Comparison of ENCODE assay signal across 14 cellular contexts in the genomic region with DNA sequence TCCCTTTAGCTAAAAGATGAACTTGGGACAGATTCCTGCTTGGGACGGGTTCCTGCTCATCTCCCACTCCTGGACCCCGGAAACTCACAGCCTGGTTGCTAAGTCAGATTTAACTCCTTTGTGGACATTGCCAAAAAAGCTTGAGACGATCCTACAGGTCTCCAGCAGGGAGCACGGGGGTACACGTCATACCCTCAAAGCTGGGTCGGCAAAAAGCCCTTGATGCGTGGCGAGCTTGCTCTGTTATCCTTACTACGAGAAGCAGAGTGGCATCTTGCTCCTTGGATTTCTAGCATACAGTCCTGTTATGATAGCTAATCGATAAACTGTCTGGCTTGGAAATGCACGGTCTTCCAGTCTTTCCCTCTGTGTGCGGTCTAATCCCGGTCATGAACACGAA.
DNase-seq lines count a peak whose midpoint lies in the region; ATAC-seq and TF ChIP-seq lines count a peak whose summit lies in the region.
"Had no signal": no experiment of that assay in that cellular context is flagged by ENCODE, and none has a peak within 500 bp of the region (broad histone marks: within the 10 kb centered on the region; RNA-seq: fewer than 3 reads in every experiment).

No MANE protein-coding gene starts in this region.

- H3K4me1 ChIP-seq in CD4-positive, alpha-beta memory T cell (ENCODE audit: insufficient read depth, low read length): peaks cover 33% of the 10 kb centered on the region
- no peaks in the 10 kb centered on the region for H3K4me1 ChIP-seq in osteoblast (ENCODE audit: insufficient read depth, low read length)
- H3K4me1 ChIP-seq in Caco-2: 0 out of 2 replicates have a peak, but pooled peaks cover 7% of the 10 kb centered on the region
- H3K4me1 ChIP-seq: Peyer's patch had no signal

- no TSS peak for BruUV-seq in Caco-2 (replicated peaks; lab: Mats Ljungman, UMichigan)

- H3K27ac Mint-ChIP-seq in T-helper 1 cell treated with Interleukin-12 subunit alpha and Interleukin-12 subunit beta and Interleukin-4 antibody, amounts not matched to agents 30 μg/mL and 1 μg/mL, for 36 hours: no peak overlapping the region
- H3K27ac Mint-ChIP-seq in CD4-positive, alpha-beta memory T cell: peak overlapping the region in 6 of 7 donors; percentile 14 to 75 (median 60)
- H3K27ac Mint-ChIP-seq in T-helper 17 cell (no peak overlapping the region), Caco-2 (ENCODE audit: unreplicated experiment) (no peak overlapping the region)
- H3K27ac Mint-ChIP-seq: CD8-positive, alpha-beta T cell had no signal

- peak; percentile 6 for ATAC-seq in T-helper 17 cell
- no peak for ATAC-seq in esophagus mucosa

- H3K4me3 Mint-ChIP-seq in T-helper 1 cell treated with Interleukin-12 subunit alpha and Interleukin-12 subunit beta and Interleukin-4 antibody, amounts not matched to agents 30 μg/mL and 1 μg/mL, for 36 hours: peak overlapping the region; percentile 30
- peak overlapping the region; percentile 32 to 82 (median 72) for H3K4me3 Mint-ChIP-seq in CD4-positive, alpha-beta memory T cell
- H3K4me3 Mint-ChIP-seq in T-helper 17 cell: peak overlapping the region; percentile 68
- no peak overlapping the region for H3K4me3 Mint-ChIP-seq in Caco-2 (ENCODE audit: unreplicated experiment)
- H3K4me3 Mint-ChIP-seq: CD8-positive, alpha-beta T cell; IgD-negative memory B cell had no signal

- H3K4me2 ChIP-seq in osteoblast (ENCODE audit: insufficient read depth, low read length): no peak overlapping the region
- H3K4me2 ChIP-seq: KMS-11 had no signal

- H3K36me3 Mint-ChIP-seq in T-helper 1 cell treated with Interleukin-12 subunit alpha and Interleukin-12 subunit beta and Interleukin-4 antibody, amounts not matched to agents 30 μg/mL and 1 μg/mL, for 36 hours (ENCODE audit: low read depth): peaks cover 7% of the 10 kb centered on the region
- H3K36me3 Mint-ChIP-seq in CD4-positive, alpha-beta memory T cell: peaks cover 1 to 8% of the 10 kb centered on the region in 2 donors
- peaks cover 3% of the 10 kb centered on the region for H3K36me3 Mint-ChIP-seq in T-helper 17 cell (ENCODE audit: low read depth)
- no peaks in the 10 kb centered on the region for H3K36me3 Mint-ChIP-seq in Caco-2 (ENCODE audit: insufficient read depth, unreplicated experiment)
- H3K36me3 Mint-ChIP-seq: CD8-positive, alpha-beta T cell; IgD-negative memory B cell had no signal

- H3K36me3 ChIP-seq in CD4-positive, alpha-beta memory T cell (ENCODE audit: insufficient read depth, low read length): no peaks in the 10 kb centered on the region
- H3K36me3 ChIP-seq in osteoblast (ENCODE audit: insufficient read depth, low read length) (no peaks in the 10 kb centered on the region), Caco-2 (ENCODE audit: control insufficient read depth, insufficient read depth, low read length) (no peaks in the 10 kb centered on the region)
- H3K36me3 ChIP-seq: BLaER1, Peyer's patch had no signal

- POLR2A ChIA-PET in CD4-positive, alpha-beta memory T cell (lab: Charles Lee; ENCODE audit: partially characterized antibody): interaction anchor here (0.6 to 5.9 kb wide), 8 partner anchors 34 to 460 kb away, joined by 3 to 51 read pairs (median 3); no protein-coding TSS in a partner anchor
- POLR2A ChIA-PET in Caco-2 (lab: Charles Lee): no interaction called here

- H3K27me3 ChIP-seq in CD4-positive, alpha-beta memory T cell (ENCODE audit: insufficient read depth, low read length): no peaks in the 10 kb centered on the region
- H3K27me3 ChIP-seq in osteoblast (ENCODE audit: insufficient read depth, low read length) (peaks cover 2% of the 10 kb centered on the region), Caco-2 (replicated peaks; ENCODE audit: control insufficient read depth, insufficient read depth, low read length) (no peaks in the 10 kb centered on the region; the same call in 1 of the 2 replicates)
- H3K27me3 ChIP-seq: BLaER1, Peyer's patch had no signal

- peaks cover 31% of the 10 kb centered on the region for H3K4me1 Mint-ChIP-seq in T-helper 1 cell treated with Interleukin-12 subunit alpha and Interleukin-12 subunit beta and Interleukin-4 antibody, amounts not matched to agents 30 μg/mL and 1 μg/mL, for 36 hours (ENCODE audit: low read depth)
- peaks cover 30 to 42% (median 35%) of the 10 kb centered on the region in 4 donors for H3K4me1 Mint-ChIP-seq in CD4-positive, alpha-beta memory T cell
- H3K4me1 Mint-ChIP-seq in T-helper 17 cell (peaks cover 21% of the 10 kb centered on the region), Caco-2 (ENCODE audit: low read depth, unreplicated experiment) (no peaks in the 10 kb centered on the region)

- DNase-seq in T-helper 1 cell (no peak), T-helper 17 cell (no peak), osteoblast (ENCODE audit: insufficient read length, low spot score, missing footprints) (peak; percentile 31), DMS53 treated with DMSO at 0.1 percent for 48 hours (lab: John Stamatoyannopoulos, UW; ENCODE audit: unreplicated experiment) (no peak), Caco-2 (no peak)
- DNase-seq in CD4-positive, alpha-beta memory T cell: peak in 2 of 5 donors; percentile 36 to 37
- DNase-seq: HCEC 1CT had no signal

- no peaks in the 10 kb centered on the region for H3K9me3 ChIP-seq in CD4-positive, alpha-beta memory T cell (ENCODE audit: control insufficient read depth in 1 of 2, low read length in 2 of 2)
- H3K9me3 ChIP-seq in T-helper 17 cell (ENCODE audit: control insufficient read depth, low read length, poor library complexity, severe bottlenecking) (no peaks in the 10 kb centered on the region), osteoblast (ENCODE audit: low read depth, low read length) (no peaks in the 10 kb centered on the region), Caco-2 (peaks cover 7% of the 10 kb centered on the region)
- H3K9me3 ChIP-seq: Peyer's patch had no signal

- intact Hi-C loops in CD4-positive, alpha-beta memory T cell (cut with micrococcal nuclease): loop anchor here (2.0 to 5.0 kb wide), 3 partner anchors 33 to 410 kb away; no protein-coding TSS in a partner anchor
- intact Hi-C loops in Caco-2 (cut with micrococcal nuclease; ENCODE audit: unreplicated experiment): loop anchor here (2.0 kb wide), 1 partner anchor 482 kb away; no protein-coding TSS in a partner anchor

- peaks cover 14% of the 10 kb centered on the region for H3K27me3 Mint-ChIP-seq in T-helper 1 cell treated with Interleukin-12 subunit alpha and Interleukin-12 subunit beta and Interleukin-4 antibody, amounts not matched to agents 30 μg/mL and 1 μg/mL, for 36 hours (ENCODE audit: low read depth)
- peaks cover 0 to 2% of the 10 kb centered on the region in 2 donors for H3K27me3 Mint-ChIP-seq in CD4-positive, alpha-beta memory T cell
- no peaks in the 10 kb centered on the region for H3K27me3 Mint-ChIP-seq in T-helper 17 cell
- peaks cover 7% of the 10 kb centered on the region for H3K27me3 Mint-ChIP-seq in Caco-2 (ENCODE audit: insufficient read depth, unreplicated experiment)

- H3K4me3 ChIP-seq in CD4-positive, alpha-beta memory T cell (ENCODE audit: low read length in 2 of 2): no peak overlapping the region
- H3K4me3 ChIP-seq in osteoblast (ENCODE audit: insufficient read depth, low read length): no peak overlapping the region
- H3K4me3 ChIP-seq in Caco-2 (ENCODE audit: low read depth, low read length): no peak overlapping the region
- H3K4me3 ChIP-seq: BLaER1, Peyer's patch had no signal

- no peaks in the 10 kb centered on the region for H3K79me2 ChIP-seq in osteoblast (ENCODE audit: insufficient read depth, low read length)

- no peak overlapping the region for H3K27ac ChIP-seq in CD4-positive, alpha-beta memory T cell (ENCODE audit: low read depth, low read length)
- H3K27ac ChIP-seq in osteoblast (ENCODE audit: low read depth, low read length): no peak overlapping the region
- H3K27ac ChIP-seq: BLaER1, KMS-11, Peyer's patch had no signal

- no peak overlapping the region for H2AFZ ChIP-seq in osteoblast (ENCODE audit: low read length)

- peaks cover 6% of the 10 kb centered on the region for H3K9me3 Mint-ChIP-seq in T-helper 1 cell treated with Interleukin-12 subunit alpha and Interleukin-12 subunit beta and Interleukin-4 antibody, amounts not matched to agents 30 μg/mL and 1 μg/mL, for 36 hours
- H3K9me3 Mint-ChIP-seq in CD4-positive, alpha-beta memory T cell: peaks cover 0 to 14% (median 5%) of the 10 kb centered on the region in 8 donors
- no peaks in the 10 kb centered on the region for H3K9me3 Mint-ChIP-seq in Caco-2 (ENCODE audit: unreplicated experiment)

- CTCF ChIA-PET in CD4-positive, alpha-beta memory T cell (lab: Charles Lee; ENCODE audit: partially characterized antibody): interaction anchor here (0.9 to 8.5 kb wide), 31 partner anchors 9 to 513 kb away, joined by 3 to 142 read pairs (median 5); no protein-coding TSS in a partner anchor
- CTCF ChIA-PET in Caco-2 (lab: Charles Lee): no interaction called here

- H4K20me1 ChIP-seq in osteoblast (ENCODE audit: insufficient read depth, low read length): no peaks in the 10 kb centered on the region
- H4K20me1 ChIP-seq: BLaER1 had no signal

- no peak for TF ChIP-seq CTCF in osteoblast (IDR thresholded peaks at IDR 0.05; ENCODE audit: extremely low read depth, low read depth, low read length)
- no peak for TF ChIP-seq CTCF in Caco-2 (IDR thresholded peaks at IDR 0.05; ENCODE audit: insufficient read depth in 1 of 2, low read depth in 1 of 2, low read length in 1 of 2, severe bottlenecking in 1 of 2, unreplicated experiment in 1 of 2)

Comparison
In these comparisons a context has a peak if more than half of its experiments do, and no peak if none do; other contexts are left out.
1. H3K27ac Mint-ChIP-seq: peak in CD4-positive, alpha-beta memory T cell (6 of 7); none in T-helper 1 cell treated with Interleukin-12 subunit alpha and Interleukin-12 subunit beta and Interleukin-4 antibody, amounts not matched to agents 30 μg/mL and 1 μg/mL, for 36 hours (single experiment), T-helper 17 cell (single experiment) and Caco-2 (single experiment).